8 cellular contexts compared by ENCODE assay signal in genomic region chr19:18112989-18113478, GRCh38. TPM values are rescaled to one million over a fixed set of nuclear protein-coding genes. Genes with fewer than 3 reads are reported as not detected.
DNase-seq lines count a peak whose midpoint lies in the region; ATAC-seq and TF ChIP-seq lines count a peak whose summit lies in the region.

No MANE protein-coding gene starts in this region.

- H2BK12ac ChIP-seq in mesenchymal stem cell (ENCODE audit: low read length in 2 of 2) = peak overlapping the region in 1 of 2 experiments; percentile 29

- no peak overlapping the region for H3K14ac ChIP-seq in mesenchymal stem cell (ENCODE audit: low read length in 2 of 2)

- H3K9ac ChIP-seq in mesenchymal stem cell (ENCODE audit: low read length) = peak overlapping the region; percentile 46

- H3K18ac ChIP-seq in mesenchymal stem cell (ENCODE audit: low read depth in 1 of 2, low read length in 2 of 2) = no peak overlapping the region

- WGBS in mesenchymal stem cell = 28% methylated on average over 9 of the region's 9 CpGs

- H3K23ac ChIP-seq in mesenchymal stem cell (ENCODE audit: low read length in 2 of 2) = no peak overlapping the region

- H3K4me3 ChIP-seq in HL-60 (replicated peaks; ENCODE audit: insufficient read depth, low read length) = no peak overlapping the region
- no peak overlapping the region for H3K4me3 ChIP-seq in mesenchymal stem cell (ENCODE audit: insufficient read depth in 1 of 2, low read depth in 1 of 2, low read length in 2 of 2)

- no peak overlapping the region for H2AK5ac ChIP-seq in mesenchymal stem cell (ENCODE audit: low read length, severe bottlenecking)

- no peak overlapping the region for H2AFZ ChIP-seq in mesenchymal stem cell (ENCODE audit: low read depth, low read length)

- no peak overlapping the region for H2BK5ac ChIP-seq in mesenchymal stem cell (ENCODE audit: low read depth, low read length, poor library complexity, severe bottlenecking)

- peaks cover 7% of the 10 kb centered on the region for H3K79me1 ChIP-seq in mesenchymal stem cell (replicated peaks; ENCODE audit: low read length, poor library complexity, severe bottlenecking)

- H3K4ac ChIP-seq in mesenchymal stem cell (ENCODE audit: low read depth in 1 of 2, low read length in 2 of 2) = no peak overlapping the region

- TF ChIP-seq CTCF in HL-60 (IDR thresholded peaks at IDR 0.05; ENCODE audit: insufficient read depth, low read length) = peak; percentile 97

- no peak for ATAC-seq in GM19023 (IDR thresholded peaks at IDR 0.05; ENCODE audit: unreplicated experiment)

- H3K27me3 ChIP-seq in HL-60 (ENCODE audit: insufficient read depth, poor library complexity, severe bottlenecking) (no peaks in the 10 kb centered on the region), mesenchymal stem cell (ENCODE audit: control insufficient read depth in 1 of 2, insufficient read depth in 1 of 2, low read length in 2 of 2) (no peaks in the 10 kb centered on the region)

- H3K4me2 ChIP-seq in mesenchymal stem cell (ENCODE audit: low read length, poor library complexity, severe bottlenecking) = no peak overlapping the region

- H4K8ac ChIP-seq in mesenchymal stem cell (ENCODE audit: low read length) = no peak overlapping the region

- H2BK120ac ChIP-seq in mesenchymal stem cell (ENCODE audit: low read depth, low read length) = no peak overlapping the region

- H3K4me1 ChIP-seq in mesenchymal stem cell (ENCODE audit: control insufficient read depth, insufficient read depth, low read depth, low read length) = peaks cover 23% of the 10 kb centered on the region

- H3K27ac ChIP-seq in HL-60 (replicated peaks) = no peak overlapping the region
- H3K27ac ChIP-seq in mesenchymal stem cell (ENCODE audit: low read length, poor library complexity, severe bottlenecking) = no peak overlapping the region

- H2BK15ac ChIP-seq in mesenchymal stem cell (ENCODE audit: low read depth, poor library complexity, severe bottlenecking) = no peak overlapping the region

- H3K9me3 ChIP-seq in mesenchymal stem cell (ENCODE audit: control insufficient read depth, low read length) = no peaks in the 10 kb centered on the region

- H3K36me3 ChIP-seq in mesenchymal stem cell (ENCODE audit: control insufficient read depth in 1 of 2, insufficient read depth in 2 of 2, low read depth in 1 of 2, low read length in 2 of 2) = peaks cover 3 to 18% of the 10 kb centered on the region in 2 experiments

- peak; percentile 87 for DNase-seq in CD1c-positive myeloid dendritic cell (ENCODE audit: extremely low spot score)
- peak in 1 of 2 experiments; percentile 89 for DNase-seq in HL-60 (ENCODE audit: low read depth in 1 of 2, low spot score in 1 of 2)
- peak; percentile 63 for DNase-seq in NOMO-1 treated with DMSO at 0.1 percent for 48 hours (lab: John Stamatoyannopoulos, UW; ENCODE audit: unreplicated experiment)
- peak; percentile 39 to 74 for DNase-seq in activated CD8-positive, alpha-beta memory T cell treated with anti-CD3 and anti-CD28 coated beads for 1 hour (ENCODE audit: extremely low read depth in 1 of 2, low read depth in 1 of 2)
- DNase-seq in effector CD8-positive, alpha-beta T cell (lab: John Stamatoyannopoulos, UW) = peak; percentile 67
- peak; percentile 82 for DNase-seq in mesenchymal stem cell
- DNase-seq in stimulated activated CD8-positive, alpha-beta memory T cell treated with anti-CD3 and anti-CD28 coated beads, Interleukin-4, amount 100 ng/mL, for 1 hour (ENCODE audit: low read depth in 2 of 2, low spot score in 1 of 2) = peak; percentile 59 to 61

- H4K91ac ChIP-seq in mesenchymal stem cell (ENCODE audit: low read length) = no peak overlapping the region

RNA-seq across cellular contexts. Expression of gene MAST3, which starts 15.5 kb away (rescaled TPM):
- 4.4 TPM for polyA plus RNA-seq in mesenchymal stem cell (2013, experiment 1 of 2)
- polyA plus RNA-seq in mesenchymal stem cell (2013, experiment 2 of 2) = 4.7 TPM

RNA-seq across cellular contexts. Expression of gene IL12RB1, which starts 26.3 kb away (rescaled TPM):
- 0.19 TPM for polyA plus RNA-seq in mesenchymal stem cell (2013, experiment 1 of 2)
- polyA plus RNA-seq in mesenchymal stem cell (2013, experiment 2 of 2) = 0.19 TPM

RNA-seq across cellular contexts. Expression of gene PIK3R2, which starts 39.9 kb away (rescaled TPM):
- polyA plus RNA-seq in mesenchymal stem cell (2013, experiment 1 of 2) = 83.2 TPM
- 80.2 TPM for polyA plus RNA-seq in mesenchymal stem cell (2013, experiment 2 of 2)
